Comparison of ENCODE assay signal across 11 cellular contexts in genomic region chr7:116230191-116231005, GRCh38. TPM values are rescaled to one million over a fixed set of nuclear protein-coding genes. Genes with fewer than 3 reads are reported as not detected.
DNase-seq lines count a peak whose midpoint lies in the region; ATAC-seq and TF ChIP-seq lines count a peak whose summit lies in the region.
"Had no signal": no experiment of that assay in that cellular context is flagged by ENCODE, and none has a peak within 500 bp of the region (broad histone marks: within the 10 kb centered on the region; RNA-seq: fewer than 3 reads in every experiment).

No MANE protein-coding gene starts in this region.

- H3K4me3 ChIP-seq in AG04450 (ENCODE audit: low read depth, low read length) (no peak overlapping the region), HEK293 (ENCODE audit: low read depth, low read length) (no peak overlapping the region)
- H3K4me3 ChIP-seq: MG63 had no signal

- H3K27ac ChIP-seq in AG04450 (ENCODE audit: low read depth, low read length) (peak overlapping the region; percentile 33), HEK293 (ENCODE audit: extremely low read depth, low read depth, low read length) (peak overlapping the region; percentile 3; the same call in 1 of the 2 replicates)

- CTCF ChIA-PET in AG04450 (lab: Charles Lee), result interaction anchor here (0.9 to 4.7 kb wide), 7 partner anchors 12 to 93 kb away, joined by 3 to 82 read pairs (median 11); no protein-coding TSS in a partner anchor
- CTCF ChIA-PET in HEK293 (lab: Yijun Ruan, JAX), result interaction anchor here (0.6 to 3.6 kb wide), 11 partner anchors 10 to 1169 kb away, joined by 3 to 23 read pairs (median 3); no protein-coding TSS in a partner anchor

- H3K9me3 Mint-ChIP-seq in chondrocyte (ENCODE audit: low read depth), result no peaks in the 10 kb centered on the region
- no peaks in the 10 kb centered on the region for H3K9me3 Mint-ChIP-seq in natural killer cell treated with Interleukin-12 subunit alpha and Interleukin-12 subunit beta and Interleukin-15 and Interleukin-18, amount 100 ng/mL, for 72 hours
- H3K9me3 Mint-ChIP-seq: neural crest cell had no signal

- ATAC-seq in natural killer cell treated with Interleukin-12 subunit alpha and Interleukin-12 subunit beta and Interleukin-15 and Interleukin-18, amount 100 ng/mL, for 72 hours, result peak; percentile 53 to 57

- TF ChIP-seq CTCF in AG04450 (IDR thresholded peaks at IDR 0.05; ENCODE audit: low read depth, low read length) (no peak), HEK293 (tag by site-specific recombination; IDR thresholded peaks at IDR 0.05) (no peak), chondrocyte (IDR thresholded peaks at IDR 0.05) (no peak)

- H3K4me1 ChIP-seq in HEK293 (ENCODE audit: control insufficient read depth, insufficient read depth, low read length), result peaks cover 45% of the 10 kb centered on the region

- no peak for DNase-seq in AG04450 (ENCODE audit: low read depth, low spot score)
- DNase-seq in chondrocyte (ENCODE audit: low spot score), result no peak
- DNase-seq in natural killer cell treated with Interleukin-12 subunit alpha and Interleukin-12 subunit beta and Interleukin-15 and Interleukin-18, amount 100 ng/mL, for 72 hours (ENCODE audit: low spot score), result no peak
- DNase-seq in amygdala (lab: John Stamatoyannopoulos, UW), result no peak
- DNase-seq in stimulated activated CD4-positive, alpha-beta T cell treated with anti-CD3 and anti-CD28 coated beads, Interleukin-4, amount 100 ng/mL, for 24 hours, result no peak
- no peak for DNase-seq in midbrain (lab: John Stamatoyannopoulos, UW)
- DNase-seq in ecto neural progenitor cell (ENCODE audit: low spot score), result no peak
- DNase-seq: MG63, SW 1271 had no signal

- no peaks in the 10 kb centered on the region for H3K36me3 Mint-ChIP-seq in chondrocyte (ENCODE audit: low read depth)
- H3K36me3 Mint-ChIP-seq in natural killer cell treated with Interleukin-12 subunit alpha and Interleukin-12 subunit beta and Interleukin-15 and Interleukin-18, amount 100 ng/mL, for 72 hours, result no peaks in the 10 kb centered on the region

- no peak overlapping the region for H3K4me3 Mint-ChIP-seq in chondrocyte (ENCODE audit: unreplicated experiment)
- peak overlapping the region; percentile 63 for H3K4me3 Mint-ChIP-seq in natural killer cell treated with Interleukin-12 subunit alpha and Interleukin-12 subunit beta and Interleukin-15 and Interleukin-18, amount 100 ng/mL, for 72 hours
- H3K4me3 Mint-ChIP-seq: neural crest cell had no signal

- peaks cover 93% of the 10 kb centered on the region for H3K4me1 Mint-ChIP-seq in chondrocyte (ENCODE audit: low read depth)
- peaks cover 56 to 90% of the 10 kb centered on the region in 2 donors for H3K4me1 Mint-ChIP-seq in natural killer cell treated with Interleukin-12 subunit alpha and Interleukin-12 subunit beta and Interleukin-15 and Interleukin-18, amount 100 ng/mL, for 72 hours (ENCODE audit: low read depth in 2 of 2)

- H3K36me3 ChIP-seq in HEK293 (ENCODE audit: control insufficient read depth in 2 of 2, insufficient read depth in 1 of 2, low read length in 2 of 2), result no peaks in the 10 kb centered on the region
- H3K36me3 ChIP-seq: MG63 had no signal

- POLR2A ChIA-PET in AG04450 (lab: Yijun Ruan, JAX), result interaction anchor here (0.8 to 2.3 kb wide), 2 partner anchors 13 to 19 kb away, joined by 3 to 8 read pairs; partner anchors contain the start of gene TES
- POLR2A ChIA-PET in HEK293 (lab: Yijun Ruan, JAX), result interaction anchor here (1.9 kb wide), 1 partner anchor 13 kb away, joined by 8 read pairs; no protein-coding TSS in a partner anchor

- no peaks in the 10 kb centered on the region for H3K27me3 ChIP-seq in AG04450 (ENCODE audit: control insufficient read depth, insufficient read depth, low read length)
- H3K27me3 ChIP-seq: MG63 had no signal

- H3K27ac Mint-ChIP-seq in chondrocyte (ENCODE audit: unreplicated experiment), result peak overlapping the region; percentile 95
- H3K27ac Mint-ChIP-seq in natural killer cell treated with Interleukin-12 subunit alpha and Interleukin-12 subunit beta and Interleukin-15 and Interleukin-18, amount 100 ng/mL, for 72 hours, result peak overlapping the region; percentile 73 to 74

- H3K9me3 ChIP-seq in AG04450 (ENCODE audit: control insufficient read depth, insufficient read depth, low read length), result no peaks in the 10 kb centered on the region
- H3K9me3 ChIP-seq in HEK293 (ENCODE audit: control insufficient read depth, insufficient read depth, low read depth, low read length), result no peaks in the 10 kb centered on the region
- H3K9me3 ChIP-seq: MG63 had no signal

- H3K27me3 Mint-ChIP-seq in chondrocyte (ENCODE audit: low read depth), result no peaks in the 10 kb centered on the region
- no peaks in the 10 kb centered on the region for H3K27me3 Mint-ChIP-seq in natural killer cell treated with Interleukin-12 subunit alpha and Interleukin-12 subunit beta and Interleukin-15 and Interleukin-18, amount 100 ng/mL, for 72 hours

TF ChIP-seq in HEK293, 187 proteins besides CTCF, POLR2A, EP300 and RAD21 (continues in another document):
- TF ChIP-seq ZNF560 (tag by site-specific recombination; IDR thresholded peaks at IDR 0.05; ENCODE audit: borderline replicate concordance), result no peak
- TF ChIP-seq ZNF133 (tag by site-specific recombination; IDR thresholded peaks at IDR 0.05), result no peak
- no peak for TF ChIP-seq ZNF585B (tag by site-specific recombination; IDR thresholded peaks at IDR 0.05)
- TF ChIP-seq, protein P1, sequence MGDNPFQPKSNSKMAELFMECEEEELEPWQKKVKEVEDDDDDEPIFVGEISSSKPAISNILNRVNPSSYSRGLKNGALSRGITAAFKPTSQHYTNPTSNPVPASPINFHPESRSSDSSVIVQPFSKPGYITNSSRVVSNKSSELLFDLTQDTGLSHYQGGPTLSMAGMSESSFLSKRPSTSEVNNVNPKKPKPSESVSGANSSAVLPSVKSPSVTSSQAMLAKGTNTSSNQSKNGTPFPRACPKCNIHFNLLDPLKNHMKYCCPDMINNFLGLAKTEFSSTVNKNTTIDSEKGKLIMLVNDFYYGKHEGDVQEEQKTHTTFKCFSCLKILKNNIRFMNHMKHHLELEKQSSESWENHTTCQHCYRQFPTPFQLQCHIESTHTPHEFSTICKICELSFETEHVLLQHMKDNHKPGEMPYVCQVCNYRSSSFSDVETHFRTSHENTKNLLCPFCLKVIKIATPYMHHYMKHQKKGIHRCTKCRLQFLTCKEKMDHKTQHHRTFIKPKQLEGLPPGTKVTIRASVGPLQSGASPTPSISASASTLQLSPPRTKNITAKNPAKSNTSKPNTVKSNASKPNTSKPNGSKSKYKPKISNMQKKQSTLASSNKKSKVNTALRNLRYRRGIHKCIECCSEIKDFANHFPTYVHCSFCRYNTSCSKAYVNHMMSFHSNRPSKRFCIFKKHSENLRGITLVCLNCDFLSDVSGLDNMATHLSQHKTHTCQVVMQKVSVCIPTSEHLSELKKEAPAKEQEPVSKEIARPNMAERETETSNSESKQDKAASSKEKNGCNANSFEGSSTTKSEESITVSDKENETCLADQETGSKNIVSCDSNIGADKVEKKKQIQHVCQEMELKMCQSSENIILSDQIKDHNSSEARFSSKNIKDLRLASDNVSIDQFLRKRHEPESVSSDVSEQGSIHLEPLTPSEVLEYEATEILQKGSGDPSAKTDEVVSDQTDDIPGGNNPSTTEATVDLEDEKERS (tag by site-specific recombination; IDR thresholded peaks at IDR 0.05), result no peak
- no peak for TF ChIP-seq ZNF239 (tag by site-specific recombination; IDR thresholded peaks at IDR 0.05)
- TF ChIP-seq ZNF621 (tag by site-specific recombination; IDR thresholded peaks at IDR 0.05), result no peak
- TF ChIP-seq MZF1 (tag by site-specific recombination; IDR thresholded peaks at IDR 0.05; ENCODE audit: borderline replicate concordance), result no peak
- TF ChIP-seq, protein P2, sequence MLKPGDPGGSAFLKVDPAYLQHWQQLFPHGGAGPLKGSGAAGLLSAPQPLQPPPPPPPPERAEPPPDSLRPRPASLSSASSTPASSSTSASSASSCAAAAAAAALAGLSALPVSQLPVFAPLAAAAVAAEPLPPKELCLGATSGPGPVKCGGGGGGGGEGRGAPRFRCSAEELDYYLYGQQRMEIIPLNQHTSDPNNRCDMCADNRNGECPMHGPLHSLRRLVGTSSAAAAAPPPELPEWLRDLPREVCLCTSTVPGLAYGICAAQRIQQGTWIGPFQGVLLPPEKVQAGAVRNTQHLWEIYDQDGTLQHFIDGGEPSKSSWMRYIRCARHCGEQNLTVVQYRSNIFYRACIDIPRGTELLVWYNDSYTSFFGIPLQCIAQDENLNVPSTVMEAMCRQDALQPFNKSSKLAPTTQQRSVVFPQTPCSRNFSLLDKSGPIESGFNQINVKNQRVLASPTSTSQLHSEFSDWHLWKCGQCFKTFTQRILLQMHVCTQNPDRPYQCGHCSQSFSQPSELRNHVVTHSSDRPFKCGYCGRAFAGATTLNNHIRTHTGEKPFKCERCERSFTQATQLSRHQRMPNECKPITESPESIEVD (tag by site-specific recombination; IDR thresholded peaks at IDR 0.05), result peak; percentile 63; the same call in 1 of the 2 replicates
- TF ChIP-seq ZXDB (tag by site-specific recombination; IDR thresholded peaks at IDR 0.05), result 0 out of 2 replicates have a peak, but pooled peaks have one; percentile 16
- no peak for TF ChIP-seq ZNF629 (tag by site-specific recombination; IDR thresholded peaks at IDR 0.05)
- TF ChIP-seq OVOL3 (tag by site-specific recombination; IDR thresholded peaks at IDR 0.05), result no peak
- 0 out of 2 replicates have a peak, but pooled peaks have one; percentile 15 for TF ChIP-seq ZBTB8A (tag by site-specific recombination; IDR thresholded peaks at IDR 0.05)
- TF ChIP-seq ZBTB1 (tag by site-specific recombination; IDR thresholded peaks at IDR 0.05), result no peak
- peak; percentile 96 for TF ChIP-seq PRDM1 (tag by site-specific recombination; IDR thresholded peaks at IDR 0.05)
- no peak for TF ChIP-seq ZNF223 (tag by site-specific recombination; IDR thresholded peaks at IDR 0.05)
- no peak for TF ChIP-seq KLF7 (tag by site-specific recombination; IDR thresholded peaks at IDR 0.05; ENCODE audit: borderline replicate concordance)

RNA-seq across cellular contexts. Expression of gene TES, which starts 20.1 kb away (rescaled TPM):
- polyA plus RNA-seq in AG04450 (2011; rRNA removed), result 130 and 152 TPM in 2 replicates
- polyA minus RNA-seq in AG04450 (2011; rRNA and poly(A)+ RNA removed), result 82.7 and 88.1 TPM in 2 replicates
- 157 to 261 TPM (median 247 TPM) in 3 replicates for total RNA-seq in chondrocyte
- 100 to 1,000 TPM in 1 of 2 donors, 10 to 100 TPM in 1; 69.1 to 124 TPM for total RNA-seq in natural killer cell treated with Interleukin-12 subunit alpha and Interleukin-12 subunit beta and Interleukin-15 and Interleukin-18, amount 100 ng/mL, for 72 hours
